10 cellular contexts compared by ENCODE assay signal in the genomic region with DNA sequence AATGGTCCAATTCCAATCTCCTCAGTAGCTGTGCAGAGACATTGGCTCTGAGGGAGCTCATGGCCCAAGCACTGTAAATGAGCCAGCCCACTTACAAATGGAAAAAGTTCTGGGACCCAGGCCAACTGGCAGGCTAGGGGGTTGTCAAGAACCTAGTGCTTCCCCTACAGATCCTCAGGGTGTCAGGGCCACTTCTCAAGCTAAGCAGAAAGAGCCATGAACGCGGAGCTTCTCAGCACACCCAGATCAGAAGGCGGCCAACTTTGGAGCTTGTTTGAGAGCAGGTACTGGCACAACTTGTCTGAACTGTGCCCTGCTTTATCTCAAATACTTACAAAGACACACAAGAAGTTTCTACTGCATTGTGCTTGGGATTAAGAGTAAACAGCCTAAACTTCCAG. TPM values are rescaled to one million over a fixed set of nuclear protein-coding genes. Genes with fewer than 3 reads are reported as not detected.
A peak's percentile ranks its signal among the peaks of the same experiment; 100 is the strongest.
DNase-seq lines count a peak whose midpoint lies in the region; ATAC-seq and FAIRE-seq lines count a peak whose summit lies in the region.
"Had no signal": no experiment of that assay in that cellular context is flagged by ENCODE, and none has a peak within 500 bp of the region (broad histone marks: within the 10 kb centered on the region; RNA-seq: fewer than 3 reads in every experiment).

No MANE protein-coding gene starts in this region.

- no peaks in the 10 kb centered on the region for H3K27me3 ChIP-seq in stomach smooth muscle (ENCODE audit: control insufficient read depth in 1 of 2, insufficient read depth in 2 of 2, low read length in 2 of 2)

- DNase-seq in NCI-H1105 treated with DMSO at 0.1 percent for 48 hours (lab: John Stamatoyannopoulos, UW) = peak; percentile 47
- peak; percentile 68 for DNase-seq in dermis blood vessel endothelial cell
- DNase-seq in left colon = peak; percentile 61 to 85
- no peak for DNase-seq in RCC 7860 (ENCODE audit: low spot score)
- DNase-seq: CD8-positive, alpha-beta T cell; mammary epithelial cell had no signal

- H3K4me3 ChIP-seq in stomach smooth muscle (ENCODE audit: low read length in 2 of 2) = peak overlapping the region in 1 of 2 donors; percentile 22

- no peaks in the 10 kb centered on the region for H3K9me3 ChIP-seq in stomach smooth muscle (ENCODE audit: control insufficient read depth in 2 of 2, low read length in 2 of 2)

- no peaks in the 10 kb centered on the region for H3K36me3 ChIP-seq in stomach smooth muscle (ENCODE audit: control insufficient read depth in 2 of 2, insufficient read depth in 2 of 2, low read length in 2 of 2)

- intact Hi-C loops in left colon (cut with DNase I, micrococcal nuclease) = loop anchor here in 1 of 2 donors (10.0 kb wide), 1 partner anchor 57 kb away; no protein-coding TSS in a partner anchor

- H3K4me1 ChIP-seq in stomach smooth muscle (ENCODE audit: control insufficient read depth, insufficient read depth, low read length) = peaks cover 41% of the 10 kb centered on the region

- FAIRE-seq in RCC 7860 (lab: Jason Lieb, UNC) = no peak

- H3K27ac ChIP-seq in stomach smooth muscle (ENCODE audit: low read length) = peak overlapping the region; percentile 46

- H3K9ac ChIP-seq in stomach smooth muscle (ENCODE audit: low read length in 2 of 2) = no peak overlapping the region

- peak; percentile 37 for ATAC-seq in left colon
- no peak for ATAC-seq in GM18867 (IDR thresholded peaks at IDR 0.05; ENCODE audit: unreplicated experiment)
- no peak for ATAC-seq in GM21423 (IDR thresholded peaks at IDR 0.05; ENCODE audit: unreplicated experiment)
- ATAC-seq in GM21737 (IDR thresholded peaks at IDR 0.05; ENCODE audit: unreplicated experiment) = no peak
- ATAC-seq: CD8-positive, alpha-beta T cell had no signal

RNA-seq across cellular contexts. Expression of gene TLE1, which starts 17.5 kb away (rescaled TPM):
- total RNA-seq in dermis blood vessel endothelial cell = 65.7 and 92.7 TPM in 2 replicates
- total RNA-seq in left colon = 10 to 100 TPM; 48.6 to 65.8 TPM
